In the genomic region with DNA sequence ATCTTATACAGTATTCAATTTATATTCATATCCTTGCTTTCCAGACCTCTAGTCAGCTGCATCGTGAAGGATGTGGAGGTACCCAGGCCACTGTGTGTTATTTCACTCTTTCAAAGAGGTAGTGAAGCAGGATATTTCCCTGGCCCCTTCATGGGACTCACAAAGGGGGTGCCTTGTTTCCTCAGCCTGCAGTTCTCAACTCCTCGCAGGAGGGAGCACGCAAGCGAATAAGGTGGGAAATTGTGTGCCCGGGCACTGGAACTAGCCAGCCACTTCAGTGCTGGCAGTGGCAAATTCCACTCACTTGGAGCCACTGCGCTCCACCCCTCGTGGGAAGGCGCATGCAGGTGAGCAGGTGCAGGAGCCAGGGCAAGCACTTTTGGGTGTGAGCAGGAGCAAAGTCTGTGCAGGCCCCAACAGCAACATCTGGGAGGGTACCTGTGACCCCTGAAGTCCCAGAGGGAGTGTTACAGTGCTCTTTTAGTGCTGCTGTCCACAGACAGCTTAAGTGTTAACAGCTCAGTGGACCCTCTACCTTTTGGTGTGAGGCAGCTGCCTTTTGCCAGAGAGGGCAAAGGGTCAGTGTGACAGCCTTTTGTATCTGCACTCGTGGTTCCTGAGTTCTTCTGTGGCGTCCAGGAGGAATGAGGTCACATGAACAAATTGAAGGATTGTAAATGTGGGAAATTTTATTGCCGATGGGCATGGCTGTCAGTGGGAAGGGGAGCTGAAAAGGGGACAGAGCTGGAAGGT, we compare ENCODE assay signal across 1 cellular context.
TF ChIP-seq lines count a peak whose summit lies in the region.

No MANE protein-coding gene starts in this region.

TF ChIP-seq in HepG2, 621 proteins besides CTCF, POLR2A, EP300 and RAD21 (continued from another document):
- TF ChIP-seq, protein P1, sequence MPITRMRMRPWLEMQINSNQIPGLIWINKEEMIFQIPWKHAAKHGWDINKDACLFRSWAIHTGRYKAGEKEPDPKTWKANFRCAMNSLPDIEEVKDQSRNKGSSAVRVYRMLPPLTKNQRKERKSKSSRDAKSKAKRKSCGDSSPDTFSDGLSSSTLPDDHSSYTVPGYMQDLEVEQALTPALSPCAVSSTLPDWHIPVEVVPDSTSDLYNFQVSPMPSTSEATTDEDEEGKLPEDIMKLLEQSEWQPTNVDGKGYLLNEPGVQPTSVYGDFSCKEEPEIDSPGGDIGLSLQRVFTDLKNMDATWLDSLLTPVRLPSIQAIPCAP (CRISPR knock-in tag; IDR thresholded peaks at IDR 0.05; ENCODE audit: low read depth) = no peak
- TF ChIP-seq ZNF136 (CRISPR knock-in tag; IDR thresholded peaks at IDR 0.05; ENCODE audit: low read depth) = no peak
- TF ChIP-seq RFXANK (CRISPR knock-in tag; IDR thresholded peaks at IDR 0.05) = no peak
- TF ChIP-seq ZNF883 (CRISPR knock-in tag; IDR thresholded peaks at IDR 0.05; ENCODE audit: not compliant biosample characterization) = no peak
- no peak for TF ChIP-seq KDM6A (CRISPR knock-in tag; IDR thresholded peaks at IDR 0.05; ENCODE audit: low read depth)
- TF ChIP-seq BCL6 (CRISPR knock-in tag; IDR thresholded peaks at IDR 0.05) = no peak
- TF ChIP-seq HIVEP1 (CRISPR knock-in tag; IDR thresholded peaks at IDR 0.05) = no peak
- no peak for TF ChIP-seq SALL1 (CRISPR knock-in tag; IDR thresholded peaks at IDR 0.05)
- no peak for TF ChIP-seq ZNF703 (CRISPR knock-in tag; IDR thresholded peaks at IDR 0.05; ENCODE audit: borderline replicate concordance)
- no peak for TF ChIP-seq AKAP8 (CRISPR knock-in tag; IDR thresholded peaks at IDR 0.05)
- TF ChIP-seq ZNF556 (CRISPR knock-in tag; IDR thresholded peaks at IDR 0.05; ENCODE audit: borderline replicate concordance) = no peak
- no peak for TF ChIP-seq ZNF616 (CRISPR knock-in tag; IDR thresholded peaks at IDR 0.05; ENCODE audit: low read depth)
- TF ChIP-seq ZNF788 (CRISPR knock-in tag; IDR thresholded peaks at IDR 0.05; ENCODE audit: borderline replicate concordance) = no peak
- TF ChIP-seq, protein P2, sequence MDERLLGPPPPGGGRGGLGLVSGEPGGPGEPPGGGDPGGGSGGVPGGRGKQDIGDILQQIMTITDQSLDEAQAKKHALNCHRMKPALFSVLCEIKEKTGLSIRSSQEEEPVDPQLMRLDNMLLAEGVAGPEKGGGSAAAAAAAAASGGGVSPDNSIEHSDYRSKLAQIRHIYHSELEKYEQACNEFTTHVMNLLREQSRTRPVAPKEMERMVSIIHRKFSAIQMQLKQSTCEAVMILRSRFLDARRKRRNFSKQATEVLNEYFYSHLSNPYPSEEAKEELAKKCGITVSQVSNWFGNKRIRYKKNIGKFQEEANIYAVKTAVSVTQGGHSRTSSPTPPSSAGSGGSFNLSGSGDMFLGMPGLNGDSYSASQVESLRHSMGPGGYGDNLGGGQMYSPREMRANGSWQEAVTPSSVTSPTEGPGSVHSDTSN (CRISPR knock-in tag; IDR thresholded peaks at IDR 0.05) = no peak
TF ChIP-seq in HepG2: peak in this region for 0.
